Comparison of ENCODE assay signal across 8 cellular contexts in the genomic region with DNA sequence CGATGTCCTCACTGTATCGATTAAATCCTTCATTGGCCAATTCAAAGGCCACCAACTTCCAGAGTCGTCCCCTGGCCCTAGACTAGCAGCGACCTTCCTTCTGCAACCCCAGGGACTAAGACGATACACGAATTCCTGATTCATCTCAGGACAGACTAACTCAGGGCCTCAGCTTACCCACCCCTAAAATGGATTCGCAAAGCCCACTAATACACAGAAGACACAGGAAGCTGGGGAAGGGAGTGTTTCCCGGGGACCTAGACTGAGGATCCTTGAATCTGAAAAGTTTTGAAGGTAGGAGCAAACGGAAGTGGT. TPM values are rescaled to one million over a fixed set of nuclear protein-coding genes. Genes with fewer than 3 reads are reported as not detected.
DNase-seq lines count a peak whose midpoint lies in the region; ATAC-seq, FAIRE-seq and TF ChIP-seq lines count a peak whose summit lies in the region.

No MANE protein-coding gene starts in this region.

- 0 to 3% (median 1%) methylated on average over 9 of the region's 9 CpGs for WGBS in ovary, 3 donors

- H3K4me1 ChIP-seq in OCI-LY3 (ENCODE audit: low read length) (peaks cover 20% of the 10 kb centered on the region), endothelial cell of umbilical vein (ENCODE audit: control insufficient read depth, extremely low read depth, insufficient read depth, low read length) (peaks cover 26% of the 10 kb centered on the region), ovary (ENCODE audit: insufficient read depth) (peaks cover 4% of the 10 kb centered on the region)

- BruUV-seq in endothelial cell of umbilical vein (replicated peaks; lab: Mats Ljungman, UMichigan): no TSS peak

- H3K4me2 ChIP-seq in OCI-LY3 (ENCODE audit: low read length) (peak overlapping the region; percentile 95), endothelial cell of umbilical vein (ENCODE audit: insufficient read depth, low read length) (peak overlapping the region; percentile 78)

- POLR2A ChIA-PET in endothelial cell of umbilical vein (lab: Charles Lee): no interaction called here

- TF ChIP-seq CTCF in GM06990 (IDR thresholded peaks at IDR 0.05; ENCODE audit: insufficient read depth, low read length, poor library complexity, severe bottlenecking) (no peak), OCI-LY3 (IDR thresholded peaks at IDR 0.05; ENCODE audit: low read depth, low read length) (no peak), endothelial cell of umbilical vein (IDR thresholded peaks at IDR 0.05; ENCODE audit: extremely low read depth in 1 of 2, insufficient read depth in 1 of 2, low read depth in 1 of 2, low read length in 2 of 2) (no peak), ovary (IDR thresholded peaks at IDR 0.05) (no peak)

- DNase-seq in GM06990 (ENCODE audit: extremely low read depth, insufficient read length): no peak
- no peak for DNase-seq in endothelial cell of umbilical vein (ENCODE audit: low read depth, low spot score)
- DNase-seq in ovary: no peak
- no peak for DNase-seq in NCI-H524 treated with DMSO at 0.1 percent for 48 hours (lab: John Stamatoyannopoulos, UW)
- no peak for DNase-seq in Ammon's horn (ENCODE audit: low spot score)
- DNase-seq in medulla oblongata (ENCODE audit: extremely low spot score): no peak

- H4K20me1 ChIP-seq in OCI-LY3 (ENCODE audit: insufficient read depth, low read length) (no peaks in the 10 kb centered on the region), endothelial cell of umbilical vein (replicated peaks; ENCODE audit: control insufficient read depth, extremely low read depth, insufficient read depth, low read length) (no peaks in the 10 kb centered on the region)

- H3K9ac ChIP-seq in OCI-LY3 (ENCODE audit: low read length): peak overlapping the region; percentile 99
- peak overlapping the region; percentile 99 for H3K9ac ChIP-seq in endothelial cell of umbilical vein (replicated peaks; ENCODE audit: extremely low read depth, insufficient read depth, low read length)

- dilution Hi-C loops in endothelial cell of umbilical vein (cut with MboI; ENCODE audit: extremely low pct_ligation_motif_present, low sequenced_read_pairs): no loop called here

- H2AFZ ChIP-seq in OCI-LY3 (ENCODE audit: low read depth, low read length) (peak overlapping the region; percentile 72; the same call in 1 of the 2 replicates), endothelial cell of umbilical vein (ENCODE audit: low read depth, low read length) (peak overlapping the region; percentile 45)

- no peak for ATAC-seq in GM18858 (IDR thresholded peaks at IDR 0.05; ENCODE audit: unreplicated experiment)

- H3K9me3 ChIP-seq in OCI-LY3 (ENCODE audit: insufficient read depth, low read length) (no peaks in the 10 kb centered on the region), endothelial cell of umbilical vein (replicated peaks; ENCODE audit: control insufficient read depth, insufficient read depth, low read length) (no peaks in the 10 kb centered on the region), ovary (no peaks in the 10 kb centered on the region)

- H3K27me3 ChIP-seq in GM06990 (replicated peaks; ENCODE audit: control insufficient read depth, insufficient read depth, low read length) (no peaks in the 10 kb centered on the region), OCI-LY3 (ENCODE audit: low read depth, low read length) (no peaks in the 10 kb centered on the region), endothelial cell of umbilical vein (ENCODE audit: control insufficient read depth in 2 of 2, insufficient read depth in 2 of 2, low read length in 2 of 2) (no peaks in the 10 kb centered on the region), ovary (no peaks in the 10 kb centered on the region)

- no peak for TF ChIP-seq EP300 in ovary (IDR thresholded peaks at IDR 0.05)

- peak overlapping the region; percentile 71 for H3K27ac ChIP-seq in OCI-LY3 (ENCODE audit: low read length)
- peak overlapping the region; percentile 88 for H3K27ac ChIP-seq in endothelial cell of umbilical vein (ENCODE audit: insufficient read depth, low read depth, low read length)
- H3K27ac ChIP-seq in ovary: peak overlapping the region; percentile 43 to 89

- no peaks in the 10 kb centered on the region for H3K9me1 ChIP-seq in endothelial cell of umbilical vein (replicated peaks; ENCODE audit: control insufficient read depth, extremely low read depth, insufficient read depth, low read length)

- H3K79me2 ChIP-seq in OCI-LY3 (ENCODE audit: low read length) (peaks cover 39% of the 10 kb centered on the region), endothelial cell of umbilical vein (ENCODE audit: control insufficient read depth, insufficient read depth, low read length) (peaks cover 29% of the 10 kb centered on the region)

- H3K4me3 ChIP-seq in GM06990 (replicated peaks; ENCODE audit: low read depth, low read length) (peak overlapping the region; percentile 81), OCI-LY3 (ENCODE audit: low read length) (peak overlapping the region; percentile 97), endothelial cell of umbilical vein (replicated peaks in 1 of 3; ENCODE audit: insufficient read depth in 1 of 3, low read depth in 1 of 3, low read length in 3 of 3) (peak overlapping the region; percentile 74 to 97 (median 86)), ovary (peak overlapping the region; percentile 97)

- FAIRE-seq in endothelial cell of umbilical vein (lab: Jason Lieb, UNC): no peak

- CTCF ChIA-PET in endothelial cell of umbilical vein (lab: Charles Lee): interaction anchor here (1.0 to 2.2 kb wide), 4 partner anchors 12 to 328 kb away, joined by 3 to 7 read pairs (median 4); no protein-coding TSS in a partner anchor

- TF ChIP-seq POLR2A in endothelial cell of umbilical vein (IDR thresholded peaks at IDR 0.05; ENCODE audit: low read depth, low read length): peak; percentile 2
- TF ChIP-seq POLR2A in ovary (IDR thresholded peaks at IDR 0.05): no peak

- H3K36me3 ChIP-seq in GM06990 (ENCODE audit: control insufficient read depth, insufficient read depth, low read length): peaks cover 19% of the 10 kb centered on the region
- peaks cover 19% of the 10 kb centered on the region for H3K36me3 ChIP-seq in OCI-LY3 (replicated peaks; ENCODE audit: low read depth, low read length)
- H3K36me3 ChIP-seq in endothelial cell of umbilical vein (ENCODE audit: control insufficient read depth in 2 of 2, extremely low read depth in 1 of 2, insufficient read depth in 2 of 2, low read length in 2 of 2): peaks cover 11 to 15% of the 10 kb centered on the region in 2 experiments
- H3K36me3 ChIP-seq in ovary: no peaks in the 10 kb centered on the region

- intact Hi-C loops in endothelial cell of umbilical vein (cut with micrococcal nuclease): loop anchor here (2.0 kb wide), 1 partner anchor 62 kb away; no protein-coding TSS in a partner anchor
- intact Hi-C loops in ovary (cut with DNase I): no loop called here

RNA-seq across cellular contexts. Expression of gene LAMTOR1, which starts 0.5 kb away (rescaled TPM):
- 91.1 and 95.1 TPM in 2 replicates for total RNA-seq in endothelial cell of umbilical vein
- 174 and 214 TPM in 2 replicates for polyA plus RNA-seq in endothelial cell of umbilical vein
- 161 and 169 TPM in 2 replicates for polyA plus RNA-seq in endothelial cell of umbilical vein (2011; cell fraction: cytosol; rRNA removed)
- 71.7 and 89.6 TPM in 2 replicates for polyA plus RNA-seq in endothelial cell of umbilical vein (2011; cell fraction: nucleus; rRNA removed)
- 131 and 133 TPM in 2 replicates for polyA plus RNA-seq in endothelial cell of umbilical vein (2012)
- polyA minus RNA-seq in endothelial cell of umbilical vein: 127 and 132 TPM in 2 replicates
- polyA minus RNA-seq in endothelial cell of umbilical vein (2011; cell fraction: cytosol; rRNA and poly(A)+ RNA removed): 108 TPM
- polyA minus RNA-seq in endothelial cell of umbilical vein (2011; cell fraction: nucleus; rRNA and poly(A)+ RNA removed): 50.9 and 54.2 TPM in 2 replicates
- total RNA-seq in ovary: 10 to 100 TPM; 64.0 to 99.7 (median 71.0) TPM
- polyA plus RNA-seq in ovary: 100 to 1,000 TPM; 110 to 118 TPM

RNA-seq across cellular contexts. Expression of gene TOMT, which starts 3.1 kb away (rescaled TPM):
- total RNA-seq in endothelial cell of umbilical vein (not detected in 2 replicates), ovary (not detected)
- polyA plus RNA-seq in endothelial cell of umbilical vein (0.08 TPM in 1 of 2 replicates, not detected in the other), ovary (not detected)
- polyA plus RNA-seq in endothelial cell of umbilical vein (2011; cell fraction: cytosol; rRNA removed): not detected in 2 replicates
- polyA plus RNA-seq in endothelial cell of umbilical vein (2011; cell fraction: nucleus; rRNA removed): not detected in 2 replicates
- not detected in 2 replicates for polyA plus RNA-seq in endothelial cell of umbilical vein (2012)
- polyA minus RNA-seq in endothelial cell of umbilical vein: not detected in 2 replicates
- polyA minus RNA-seq in endothelial cell of umbilical vein (2011; cell fraction: cytosol; rRNA and poly(A)+ RNA removed): not detected
- polyA minus RNA-seq in endothelial cell of umbilical vein (2011; cell fraction: nucleus; rRNA and poly(A)+ RNA removed): not detected in 2 replicates

RNA-seq across cellular contexts. Expression of gene ANAPC15, which starts 9.9 kb away (rescaled TPM):
- total RNA-seq in endothelial cell of umbilical vein: 67.0 and 72.4 TPM in 2 replicates
- 52.0 and 70.5 TPM in 2 replicates for polyA plus RNA-seq in endothelial cell of umbilical vein
- 91.5 and 121 TPM in 2 replicates for polyA plus RNA-seq in endothelial cell of umbilical vein (2011; cell fraction: cytosol; rRNA removed)
- 44.9 and 59.6 TPM in 2 replicates for polyA plus RNA-seq in endothelial cell of umbilical vein (2011; cell fraction: nucleus; rRNA removed)
- 62.1 and 84.8 TPM in 2 replicates for polyA plus RNA-seq in endothelial cell of umbilical vein (2012)
- 37.0 and 39.0 TPM in 2 replicates for polyA minus RNA-seq in endothelial cell of umbilical vein
- polyA minus RNA-seq in endothelial cell of umbilical vein (2011; cell fraction: cytosol; rRNA and poly(A)+ RNA removed): 26.0 TPM
- 13.9 and 18.7 TPM in 2 replicates for polyA minus RNA-seq in endothelial cell of umbilical vein (2011; cell fraction: nucleus; rRNA and poly(A)+ RNA removed)
- 10 to 100 TPM; 11.1 to 28.4 (median 20.8) TPM for total RNA-seq in ovary
- polyA plus RNA-seq in ovary: 10 to 100 TPM; 30.5 to 44.4 TPM

RNA-seq across cellular contexts. Expression of gene LRRC51, which starts 21.9 kb away (rescaled TPM):
- total RNA-seq in endothelial cell of umbilical vein (3.8 and 6.1 TPM in 2 replicates), ovary (10 to 100 TPM in 3 of 7 donors, 1 to 10 TPM in 4; 7.2 to 21.0 (median 9.5) TPM)
- polyA plus RNA-seq in endothelial cell of umbilical vein (3.5 and 4.4 TPM in 2 replicates), ovary (10 to 100 TPM in 1 of 2 donors, 1 to 10 TPM in 1; 9.6 to 20.9 TPM)
- polyA plus RNA-seq in endothelial cell of umbilical vein (2011; cell fraction: cytosol; rRNA removed): 4.7 and 6.3 TPM in 2 replicates
- polyA plus RNA-seq in endothelial cell of umbilical vein (2011; cell fraction: nucleus; rRNA removed): 4.0 and 5.5 TPM in 2 replicates
- 5.2 and 6.5 TPM in 2 replicates for polyA plus RNA-seq in endothelial cell of umbilical vein (2012)
- 7.5 and 9.1 TPM in 2 replicates for polyA minus RNA-seq in endothelial cell of umbilical vein
- polyA minus RNA-seq in endothelial cell of umbilical vein (2011; cell fraction: cytosol; rRNA and poly(A)+ RNA removed): 4.3 TPM
- 1.3 and 2.6 TPM in 2 replicates for polyA minus RNA-seq in endothelial cell of umbilical vein (2011; cell fraction: nucleus; rRNA and poly(A)+ RNA removed)

RNA-seq across cellular contexts. Expression of gene NUMA1, which starts 22.2 kb away (rescaled TPM):
- 164 and 168 TPM in 2 replicates for total RNA-seq in endothelial cell of umbilical vein
- polyA plus RNA-seq in endothelial cell of umbilical vein: 120 and 121 TPM in 2 replicates
- polyA plus RNA-seq in endothelial cell of umbilical vein (2011; cell fraction: cytosol; rRNA removed): 87.0 and 100 TPM in 2 replicates
- 431 and 446 TPM in 2 replicates for polyA plus RNA-seq in endothelial cell of umbilical vein (2011; cell fraction: nucleus; rRNA removed)
- polyA plus RNA-seq in endothelial cell of umbilical vein (2012): 88.8 and 93.2 TPM in 2 replicates
- polyA minus RNA-seq in endothelial cell of umbilical vein: 278 and 288 TPM in 2 replicates
- 121 TPM for polyA minus RNA-seq in endothelial cell of umbilical vein (2011; cell fraction: cytosol; rRNA and poly(A)+ RNA removed)
- 210 and 252 TPM in 2 replicates for polyA minus RNA-seq in endothelial cell of umbilical vein (2011; cell fraction: nucleus; rRNA and poly(A)+ RNA removed)
- total RNA-seq in ovary: 100 to 1,000 TPM; 190 to 270 (median 252) TPM
- polyA plus RNA-seq in ovary: 100 to 1,000 TPM; 156 to 235 TPM
